Comparison of ENCODE assay signal across 1 cellular context in the genomic region with DNA sequence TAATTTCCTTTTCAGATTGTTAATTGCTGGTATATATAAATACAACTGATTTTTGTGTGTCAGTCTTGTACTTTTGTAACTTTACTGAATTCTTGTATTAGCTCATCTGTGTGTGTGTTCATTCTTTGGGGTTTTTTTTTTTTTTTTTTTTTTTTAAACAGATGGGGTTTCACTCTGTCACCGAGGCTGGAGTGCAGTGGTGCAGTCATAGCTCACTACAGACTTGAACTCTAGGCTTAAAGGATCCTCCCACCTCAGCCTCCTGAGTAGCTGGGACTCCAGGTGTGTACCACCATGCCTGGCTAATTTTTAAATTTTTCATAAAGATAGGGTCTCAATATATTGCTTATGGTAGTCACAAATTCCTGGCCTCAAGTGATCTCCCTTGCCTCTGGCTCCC.
TF ChIP-seq lines count a peak whose summit lies in the region.

No MANE protein-coding gene starts in this region.

TF ChIP-seq in GM23338, 12 proteins besides CTCF, POLR2A, EP300 and RAD21 (continued from another document):
- no peak for TF ChIP-seq ZNF462 (CRISPR knock-in tag; IDR thresholded peaks at IDR 0.05)
